ENCODE assay signal across 2 cellular contexts in genomic region chr10:87816163-87816841, GRCh38.
TF ChIP-seq lines count a peak whose summit lies in the region.

No MANE protein-coding gene starts in this region.

TF ChIP-seq in endothelial cell of umbilical vein, 7 proteins besides CTCF, POLR2A, EP300 and RAD21:
- TF ChIP-seq FOS (IDR thresholded peaks at IDR 0.05; ENCODE audit: borderline replicate concordance, insufficient read depth, low read length) (no peak), POLR2AphosphoS5 (IDR thresholded peaks at IDR 0.05; ENCODE audit: insufficient read depth, low read depth, low read length) (no peak), MYC (IDR thresholded peaks at IDR 0.05; ENCODE audit: low read depth, low read length) (no peak), EZH2 (IDR thresholded peaks at IDR 0.05; ENCODE audit: borderline replicate concordance, low read depth, low read length, severe bottlenecking) (no peak), JUN (IDR thresholded peaks at IDR 0.05; ENCODE audit: borderline replicate concordance, insufficient read depth, insufficient read length, low read depth) (no peak), GATA2 (IDR thresholded peaks at IDR 0.05; ENCODE audit: insufficient read depth, insufficient read length, low read depth, low read length) (no peak)
- TF ChIP-seq, protein P1, sequence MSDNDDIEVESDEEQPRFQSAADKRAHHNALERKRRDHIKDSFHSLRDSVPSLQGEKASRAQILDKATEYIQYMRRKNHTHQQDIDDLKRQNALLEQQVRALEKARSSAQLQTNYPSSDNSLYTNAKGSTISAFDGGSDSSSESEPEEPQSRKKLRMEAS (IDR thresholded peaks at IDR 0.05; ENCODE audit: insufficient read depth, insufficient read length), result no peak

TF ChIP-seq in GM12891, 5 proteins besides CTCF, POLR2A, EP300 and RAD21:
- no peak for TF ChIP-seq POU2F2 (IDR thresholded peaks at IDR 0.05; ENCODE audit: low read depth, low read length)
- no peak for TF ChIP-seq PAX5 (IDR thresholded peaks at IDR 0.05; ENCODE audit: insufficient read depth, low read length, severe bottlenecking)
- no peak for TF ChIP-seq SPI1 (IDR thresholded peaks at IDR 0.05; ENCODE audit: low read depth, low read length)
- TF ChIP-seq POLR2AphosphoS5 (IDR thresholded peaks at IDR 0.05; ENCODE audit: low read depth, low read length), result no peak
- TF ChIP-seq TAF1 (IDR thresholded peaks at IDR 0.05; ENCODE audit: low read depth, low read length), result no peak
